Comparison of ENCODE assay signal across 8 cellular contexts in genomic region chr11:18698341-18699268, GRCh38. TPM values are rescaled to one million over a fixed set of nuclear protein-coding genes. Genes with fewer than 3 reads are reported as not detected.
DNase-seq lines count a peak whose midpoint lies in the region; ATAC-seq and TF ChIP-seq lines count a peak whose summit lies in the region.

TMEM86A (plus strand) TSS chr11:18698779; CDS start chr11:18698887, 108 bp downstream.

- DNase-seq in GM13976 (ENCODE audit: low spot score) (peak; percentile 95), NCI-H146 treated with DMSO at 0.1 percent for 48 hours (lab: John Stamatoyannopoulos, UW; ENCODE audit: unreplicated experiment) (peak; percentile 70), T-helper 22 cell (ENCODE audit: low read depth) (peak; percentile 87), anterior cingulate cortex (lab: John Stamatoyannopoulos, UW) (peak; percentile 46 to 95 (median 88)), right atrium auricular region (ENCODE audit: low spot score) (peak; percentile 98), psoas muscle (peak; percentile 93 to 96), ureter (ENCODE audit: low spot score) (peak; percentile 93)

- TF ChIP-seq CTCF in GM13976 (IDR thresholded peaks at IDR 0.05; ENCODE audit: borderline replicate concordance, control extremely low read depth, extremely low read depth, insufficient read depth, missing control alignments) = no peak
- TF ChIP-seq CTCF in right atrium auricular region (IDR thresholded peaks at IDR 0.05) = peak in 1 of 2 donors; percentile 29
- no peak for TF ChIP-seq CTCF in psoas muscle (IDR thresholded peaks at IDR 0.05)

- intact Hi-C loops in psoas muscle (cut with DNase I) = loop anchor here in 1 of 2 donors (5.0 kb wide), 1 partner anchor 306 kb away; the partner anchor contains the start of gene LDHA

- 0 to 1% (median 1%) methylated on average over 68 to 94 of the region's 98 CpGs for WGBS in psoas muscle, 3 donors

- H3K4me3 ChIP-seq in right atrium auricular region (peak within 1 kb of the TSS; percentile 84 to 91), psoas muscle (peak within 1 kb of the TSS; percentile 87)

- ATAC-seq in HG02840 (IDR thresholded peaks at IDR 0.05; ENCODE audit: low FRiP score, unreplicated experiment) = peak; percentile 84
- peak; percentile 95 to 97 (median 96) for ATAC-seq in psoas muscle

- in situ Hi-C loops in GM13976 (cut with MboI; ENCODE audit: low sequenced_read_pairs, unreplicated experiment) = no loop called here

- H3K9me3 ChIP-seq in right atrium auricular region (no peaks in the 10 kb centered on the region), psoas muscle (no peaks in the 10 kb centered on the region)

- H3K4me1 ChIP-seq in right atrium auricular region (peaks cover 0 to 26% of the 10 kb centered on the region in 2 donors), psoas muscle (peaks cover 11% of the 10 kb centered on the region)

- peaks cover 9% of the 10 kb centered on the region for H3K36me3 ChIP-seq in right atrium auricular region
- peaks cover 0 to 21% of the 10 kb centered on the region in 2 donors for H3K36me3 ChIP-seq in psoas muscle (ENCODE audit: insufficient read depth in 1 of 2, low read depth in 1 of 2)

- H3K27me3 ChIP-seq in right atrium auricular region (no peaks in the 10 kb centered on the region), psoas muscle (ENCODE audit: insufficient read depth in 3 of 3, low read length in 2 of 3) (no peaks in the 10 kb centered on the region)

- H3K27ac ChIP-seq in right atrium auricular region (peak within 1 kb of the TSS; percentile 86 to 87), psoas muscle (peak within 1 kb of the TSS; percentile 79)

RNA-seq across cellular contexts. Expression of gene TMEM86A, which starts in this region (rescaled TPM):
- total RNA-seq in right atrium auricular region (1 to 10 TPM; 2.6 to 4.6 TPM), psoas muscle (1 to 10 TPM; 1.5 to 3.9 (median 2.8) TPM), ureter (4.6 TPM)
- 1 to 10 TPM in 2 of 3 donors, under 1 TPM in 1; 0.76 to 2.6 (median 2.1) TPM for polyA plus RNA-seq in psoas muscle

Comparison
In these comparisons a context has a peak if more than half of its experiments do, and no peak if none do; other contexts are left out.
1. Peak in every context shown above with its lines: DNase-seq, ATAC-seq, H3K4me3 ChIP-seq and H3K27ac ChIP-seq.